Comparison of ENCODE assay signal across 17 cellular contexts in genomic region chr6:25318589-25318988, GRCh38. TPM values are rescaled to one million over a fixed set of nuclear protein-coding genes. Genes with fewer than 3 reads are reported as not detected.
DNase-seq lines count a peak whose midpoint lies in the region; ATAC-seq and TF ChIP-seq lines count a peak whose summit lies in the region.
"Had no signal": no experiment of that assay in that cellular context is flagged by ENCODE, and none has a peak within 500 bp of the region (broad histone marks: within the 10 kb centered on the region; RNA-seq: fewer than 3 reads in every experiment).

No MANE protein-coding gene starts in this region.

- peak; percentile 60 for DNase-seq in NCI-H82 (lab: John Stamatoyannopoulos, UW)
- DNase-seq in NCI-H82 treated with DMSO at 0.1 percent for 48 hours (lab: John Stamatoyannopoulos, UW; ENCODE audit: unreplicated experiment): no peak
- no peak for DNase-seq in GM23338 (ENCODE audit: low spot score)
- DNase-seq in NCI-H2171 treated with DMSO at 0.1 percent for 48 hours (lab: John Stamatoyannopoulos, UW): peak; percentile 81
- DNase-seq in cerebellum (ENCODE audit: low spot score): peak; percentile 76
- no peak for DNase-seq in nucleus accumbens (lab: John Stamatoyannopoulos, UW)
- no peak for DNase-seq in activated T-cell treated with anti-CD3 and anti-CD28 coated beads, Interleukin-2, amount 50 U/mL, for 4 hours
- DNase-seq: 8988T, HFFc6, NCI-H1436, NCI-H2029 treated with DMSO at 0.1 percent for 48 hours, OCI-M1, SHP77 treated with DMSO at 0.1 percent for 48 hours, SK-N-SH had no signal

- 0 out of 2 replicates have a peak overlapping the region, but pooled peaks have one; percentile 28 for H3K4me2 ChIP-seq in GM23338
- H3K4me2 ChIP-seq: KMS-11, SK-N-SH had no signal

- peaks cover 53% of the 10 kb centered on the region for H3K4me1 Mint-ChIP-seq in GM23338
- H3K4me1 Mint-ChIP-seq in activated T-cell treated with anti-CD3 and anti-CD28 coated beads, Interleukin-2, amount 50 U/mL, for 4 hours (ENCODE audit: low read depth): peaks cover 2% of the 10 kb centered on the region

- no peak overlapping the region for H3K27ac ChIP-seq in GM23338 (ENCODE audit: low read depth)
- H3K27ac ChIP-seq: HL-60, KMS-11 had no signal

- ATAC-seq in GM23338 (no peak), GM21360 (IDR thresholded peaks at IDR 0.05; ENCODE audit: unreplicated experiment) (no peak)
- no peak for ATAC-seq in activated T-cell treated with anti-CD3 and anti-CD28 coated beads, Interleukin-2, amount 50 U/mL, for 4 hours

- no peak overlapping the region for H3K4me3 ChIP-seq in GM23338

- TF ChIP-seq CTCF in GM23338 (conservative IDR thresholded peaks at IDR 0.05; ENCODE audit: low read depth in 2 of 2): no peak

- no peaks in the 10 kb centered on the region for H3F3A ChIP-seq in GM23338 (replicated peaks; ENCODE audit: low read depth)

- H4K20me1 ChIP-seq in GM23338 (replicated peaks; ENCODE audit: insufficient read depth): peaks cover 12% of the 10 kb centered on the region; the same call in 1 of the 2 replicates

- H3K79me2 ChIP-seq in GM23338 (replicated peaks; ENCODE audit: insufficient read depth): peaks cover 91% of the 10 kb centered on the region

- H3K36me3 Mint-ChIP-seq in GM23338 (ENCODE audit: low read depth): no peaks in the 10 kb centered on the region
- no peaks in the 10 kb centered on the region for H3K36me3 Mint-ChIP-seq in activated T-cell treated with anti-CD3 and anti-CD28 coated beads, Interleukin-2, amount 50 U/mL, for 4 hours (ENCODE audit: insufficient read depth)

- no peaks in the 10 kb centered on the region for H3K9me3 Mint-ChIP-seq in GM23338
- H3K9me3 Mint-ChIP-seq in activated T-cell treated with anti-CD3 and anti-CD28 coated beads, Interleukin-2, amount 50 U/mL, for 4 hours: no peaks in the 10 kb centered on the region
- H3K9me3 Mint-ChIP-seq: HFFc6 had no signal

- H3K27me3 ChIP-seq in GM23338 (ENCODE audit: insufficient read depth): no peaks in the 10 kb centered on the region

- peaks cover 51% of the 10 kb centered on the region for H3K4me1 ChIP-seq in GM23338 (ENCODE audit: insufficient read depth)

- H3K36me3 ChIP-seq in GM23338 (ENCODE audit: insufficient read depth): no peaks in the 10 kb centered on the region

- no peaks in the 10 kb centered on the region for H3K9me2 ChIP-seq in GM23338 (ENCODE audit: insufficient read depth)
- H3K9me2 ChIP-seq: SK-N-SH had no signal

- no peak overlapping the region for H3K4me3 Mint-ChIP-seq in GM23338
- H3K4me3 Mint-ChIP-seq in activated T-cell treated with anti-CD3 and anti-CD28 coated beads, Interleukin-2, amount 50 U/mL, for 4 hours: no peak overlapping the region
- H3K4me3 Mint-ChIP-seq: HFFc6 had no signal

- no peak overlapping the region for H3K27ac Mint-ChIP-seq in GM23338
- H3K27ac Mint-ChIP-seq: HFFc6 had no signal

- H3K27me3 Mint-ChIP-seq in GM23338 (ENCODE audit: insufficient read depth, low read depth, poor library complexity): no peaks in the 10 kb centered on the region
- H3K27me3 Mint-ChIP-seq in activated T-cell treated with anti-CD3 and anti-CD28 coated beads, Interleukin-2, amount 50 U/mL, for 4 hours (ENCODE audit: low read depth): no peaks in the 10 kb centered on the region

- H2AFZ ChIP-seq in GM23338: no peak overlapping the region

TF ChIP-seq in GM23338, 12 proteins besides CTCF, POLR2A, EP300 and RAD21 (continues in another document):
- TF ChIP-seq ZNF331 (CRISPR knock-in tag; IDR thresholded peaks at IDR 0.05; ENCODE audit: low read depth) (no peak), CREB1 (CRISPR knock-in tag; IDR thresholded peaks at IDR 0.05; ENCODE audit: low read depth) (no peak), ZNF462 (CRISPR knock-in tag; IDR thresholded peaks at IDR 0.05) (no peak), EZH2 (IDR thresholded peaks at IDR 0.05; ENCODE audit: low read depth, unreplicated experiment) (no peak), POLR2AphosphoS5 (IDR thresholded peaks at IDR 0.05; ENCODE audit: low read depth) (no peak), ETS1 (IDR thresholded peaks at IDR 0.05) (no peak), ZNF114 (CRISPR knock-in tag; IDR thresholded peaks at IDR 0.05) (no peak), EZH2phosphoT487 (IDR thresholded peaks at IDR 0.05; ENCODE audit: unreplicated experiment) (no peak)

RNA-seq across cellular contexts. Expression of gene CARMIL1, which starts 39.4 kb away (rescaled TPM):
- total RNA-seq in GM23338 (2014; rRNA removed; shearing (Covaris generic)): 38.2 and 43.2 TPM in 2 replicates
- polyA plus RNA-seq in GM23338 (2016; fragmentation: Nextera tagmentation; extraction: Ambion mirVana): 64.2 and 66.9 TPM in 2 replicates
- total RNA-seq in cerebellum: 36.8 TPM
- 1 to 10 TPM; 1.2 to 1.9 (median 1.2) TPM for total RNA-seq in activated T-cell treated with anti-CD3 and anti-CD28 coated beads, Interleukin-2, amount 50 U/mL, for 4 hours

Comparison
In these comparisons a context has a peak if more than half of its experiments do, and no peak if none do; other contexts are left out.
1. DNase-seq: peak in NCI-H82 (single experiment), NCI-H2171 treated with DMSO at 0.1 percent for 48 hours (single experiment) and cerebellum (single experiment); none in NCI-H82 treated with DMSO at 0.1 percent for 48 hours (single experiment), GM23338 (single experiment), nucleus accumbens (0 of 56) and activated T-cell treated with anti-CD3 and anti-CD28 coated beads, Interleukin-2, amount 50 U/mL, for 4 hours (single experiment).
2. RNA of gene CARMIL1, which starts 39.4 kb away (total RNA-seq): 38.2 to 43.2 TPM in GM23338 and 36.8 TPM in cerebellum (single experiment); 1.2 to 1.9 TPM in activated T-cell treated with anti-CD3 and anti-CD28 coated beads, Interleukin-2, amount 50 U/mL, for 4 hours; every median in the first group is over 10 times any median in the second.